31 cellular contexts compared by ENCODE assay signal in the genomic region with DNA sequence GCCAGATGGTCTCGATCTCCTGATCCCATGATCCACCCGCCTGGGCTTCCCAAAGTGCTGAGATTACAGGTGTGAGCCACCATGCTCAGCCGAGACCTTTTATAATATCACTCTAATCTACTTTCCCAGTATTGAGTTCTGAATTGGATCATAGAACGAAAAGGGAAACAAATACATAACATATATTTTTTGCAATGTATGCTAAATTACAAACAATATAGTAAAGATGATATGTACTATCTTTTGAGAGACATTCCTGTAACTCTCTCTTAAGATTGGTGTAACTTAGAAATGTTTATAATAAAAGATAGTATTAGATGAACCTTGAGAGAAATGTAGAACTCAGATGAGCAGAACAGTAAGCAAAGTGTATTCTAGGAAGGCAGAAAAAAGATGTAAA.
"Had no signal": no experiment of that assay in that cellular context is flagged by ENCODE, and none has a peak within 500 bp of the region (broad histone marks: within the 10 kb centered on the region; RNA-seq: fewer than 3 reads in every experiment).

No MANE protein-coding gene starts in this region.

- H3K4me1 Mint-ChIP-seq: natural killer cell; nephron; neural progenitor cell; stimulated activated memory B cell treated with anti-CD40 and anti-IgM and Interleukin-4, amounts not matched to agents 10 μg/mL and 1 μg/mL and 100 μg/mL, for 72 hours; stimulated activated naive CD8-positive, alpha-beta T cell treated with anti-CD3 and anti-CD28 coated beads, Interleukin-15, amount 100 ng/mL, for 72 hours had no signal

- H3K27ac ChIP-seq: neural progenitor cell, ovary, parathyroid adenoma, psoas muscle, skin epidermis, spleen, suprapubic skin, testis, tibial artery, transverse colon, upper lobe of right lung, uterus had no signal

- DNase-seq: natural killer cell; occipital lobe; ovary; posterior cingulate gyrus; psoas muscle; right cardiac atrium; spleen; stimulated activated CD4-positive, alpha-beta T cell treated with anti-CD3 and anti-CD28 coated beads, Interleukin-12 subunit alpha, Interleukin-12 subunit beta, amount 100 ng/mL, for 4 hours; stimulated activated CD4-positive, alpha-beta T cell treated with anti-CD3 and anti-CD28 coated beads, Interleukin-1b, Interleukin-23, amount 100 ng/mL, for 48 hours; stimulated activated CD4-positive, alpha-beta T cell treated with anti-CD3 and anti-CD28 coated beads, Interleukin-4, amount 100 ng/mL, for 1 hour; stimulated activated CD4-positive, alpha-beta T cell treated with anti-CD3 and anti-CD28 coated beads, Interleukin-4, amount 100 ng/mL, for 4 hours; stimulated activated CD8-positive, alpha-beta memory T cell treated with anti-CD3 and anti-CD28 coated beads, Interleukin-4, amount 100 ng/mL, for 48 hours; stimulated activated naive CD4-positive, alpha-beta T cell; stimulated activated naive CD8-positive, alpha-beta T cell treated with anti-CD3 and anti-CD28 coated beads, Interleukin-15, amount 100 ng/mL, for 72 hours; stimulated activated naive CD8-positive, alpha-beta T cell treated with anti-CD3 and anti-CD28 coated beads, Interleukin-15, Interleukin-2, amounts not matched to agents 100 U/mL and 50 U/mL, for 24 hours; substantia nigra; testis; tibial artery; transverse colon; upper lobe of right lung; uterus had no signal

- H3K27me3 ChIP-seq: neural progenitor cell, ovary, spleen, suprapubic skin, testis, tibial artery, transverse colon, upper lobe of right lung, uterus had no signal

- H3K4me1 ChIP-seq: neural progenitor cell, parathyroid adenoma, psoas muscle, spleen, suprapubic skin, testis, tibial artery, transverse colon, upper lobe of right lung, uterus had no signal

- H3K4me3 ChIP-seq: neural progenitor cell, ovary, psoas muscle, skin epidermis, smooth muscle cell, spleen, suprapubic skin, testis, tibial artery, transverse colon, upper lobe of right lung, uterus had no signal

- ATAC-seq: natural killer cell; psoas muscle; right cardiac atrium; sciatic nerve; stimulated activated memory B cell treated with anti-CD40 and anti-IgM and Interleukin-4, amounts not matched to agents 10 μg/mL and 1 μg/mL and 100 μg/mL, for 72 hours; stimulated activated naive CD8-positive, alpha-beta T cell treated with anti-CD3 and anti-CD28 coated beads, Interleukin-15, amount 100 ng/mL, for 72 hours; stimulated activated naive CD8-positive, alpha-beta T cell treated with anti-CD3 and anti-CD28 coated beads, Interleukin-15, Interleukin-2, amounts not matched to agents 100 U/mL and 50 U/mL, for 24 hours; upper lobe of right lung had no signal

- H3K9me3 ChIP-seq: ovary, psoas muscle, suprapubic skin, testis, tibial artery, transverse colon, upper lobe of right lung, uterus had no signal

- H3K4me2 ChIP-seq: neural progenitor cell, smooth muscle cell had no signal

- H3K36me3 ChIP-seq: neural progenitor cell, ovary, spleen, suprapubic skin, tibial artery, transverse colon, upper lobe of right lung, uterus had no signal

- H3K9ac ChIP-seq: neural progenitor cell, parathyroid adenoma had no signal

- H3K4me3 Mint-ChIP-seq: natural killer cell; nephron; neural progenitor cell; stimulated activated memory B cell treated with anti-CD40 and anti-IgM and Interleukin-4, amounts not matched to agents 10 μg/mL and 1 μg/mL and 100 μg/mL, for 72 hours; stimulated activated naive CD8-positive, alpha-beta T cell treated with anti-CD3 and anti-CD28 coated beads, Interleukin-15, amount 100 ng/mL, for 72 hours; type B pancreatic cell had no signal

- H2AFZ ChIP-seq: neural progenitor cell, parathyroid adenoma had no signal

- H3K27ac Mint-ChIP-seq: natural killer cell; nephron; neural progenitor cell; progenitor cell of endocrine pancreas; stimulated activated memory B cell treated with anti-CD40 and anti-IgM and Interleukin-4, amounts not matched to agents 10 μg/mL and 1 μg/mL and 100 μg/mL, for 72 hours; stimulated activated naive CD8-positive, alpha-beta T cell treated with anti-CD3 and anti-CD28 coated beads, Interleukin-15, amount 100 ng/mL, for 72 hours; type B pancreatic cell had no signal

- H3K27me3 Mint-ChIP-seq: progenitor cell of endocrine pancreas; stimulated activated memory B cell treated with anti-CD40 and anti-IgM and Interleukin-4, amounts not matched to agents 10 μg/mL and 1 μg/mL and 100 μg/mL, for 72 hours; stimulated activated naive CD8-positive, alpha-beta T cell treated with anti-CD3 and anti-CD28 coated beads, Interleukin-15, amount 100 ng/mL, for 72 hours; type B pancreatic cell had no signal

- H3K79me2 ChIP-seq: parathyroid adenoma had no signal

- H3K36me3 Mint-ChIP-seq: natural killer cell; neural progenitor cell; stimulated activated memory B cell treated with anti-CD40 and anti-IgM and Interleukin-4, amounts not matched to agents 10 μg/mL and 1 μg/mL and 100 μg/mL, for 72 hours; type B pancreatic cell had no signal
